ENCODE assay signal across 8 cellular contexts in genomic region chr7:43869898-43870240, GRCh38. TPM values are rescaled to one million over a fixed set of nuclear protein-coding genes. Genes with fewer than 3 reads are reported as not detected.
DNase-seq lines count a peak whose midpoint lies in the region; ATAC-seq and TF ChIP-seq lines count a peak whose summit lies in the region.

No MANE protein-coding gene starts in this region.

- H3K9me3 Mint-ChIP-seq in T-cell, result no peaks in the 10 kb centered on the region
- H3K9me3 Mint-ChIP-seq in natural killer cell treated with Interleukin-12 subunit alpha and Interleukin-12 subunit beta and Interleukin-15 and Interleukin-18, amount 100 ng/mL, for 72 hours, result no peaks in the 10 kb centered on the region

- ATAC-seq in HG03175 (IDR thresholded peaks at IDR 0.05; ENCODE audit: unreplicated experiment) (peak; percentile 17), T-cell (replicated peaks in 1 of 4) (peak in 1 of 4 experiments; percentile 2)
- peak; percentile 58 to 77 for ATAC-seq in natural killer cell treated with Interleukin-12 subunit alpha and Interleukin-12 subunit beta and Interleukin-15 and Interleukin-18, amount 100 ng/mL, for 72 hours

- peaks cover 19% of the 10 kb centered on the region for H3K36me3 Mint-ChIP-seq in T-cell
- peaks cover 10% of the 10 kb centered on the region for H3K36me3 Mint-ChIP-seq in natural killer cell treated with Interleukin-12 subunit alpha and Interleukin-12 subunit beta and Interleukin-15 and Interleukin-18, amount 100 ng/mL, for 72 hours

- peaks cover 22 to 25% (median 22%) of the 10 kb centered on the region in 3 donors for H3K4me1 Mint-ChIP-seq in T-cell
- peaks cover 23 to 27% of the 10 kb centered on the region in 2 donors for H3K4me1 Mint-ChIP-seq in natural killer cell treated with Interleukin-12 subunit alpha and Interleukin-12 subunit beta and Interleukin-15 and Interleukin-18, amount 100 ng/mL, for 72 hours (ENCODE audit: low read depth in 2 of 2)

- TF ChIP-seq POLR2A in erythroblast (IDR thresholded peaks at IDR 0.05; ENCODE audit: low read length), result no peak

- H3K27me3 Mint-ChIP-seq in T-cell, result no peaks in the 10 kb centered on the region
- H3K27me3 Mint-ChIP-seq in natural killer cell treated with Interleukin-12 subunit alpha and Interleukin-12 subunit beta and Interleukin-15 and Interleukin-18, amount 100 ng/mL, for 72 hours, result no peaks in the 10 kb centered on the region

- DNase-seq in SHP77 treated with DMSO at 0.1 percent for 48 hours (lab: John Stamatoyannopoulos, UW) (peak; percentile 19), SHP77 (lab: John Stamatoyannopoulos, UW) (no peak), T-cell (no peak), erythroblast (lab: John Stamatoyannopoulos, UW) (peak; percentile 54 to 62), NCI-H526 (lab: John Stamatoyannopoulos, UW) (no peak), UCSD-AML1 (lab: John Stamatoyannopoulos, UW; ENCODE audit: unreplicated experiment) (no peak)
- peak; percentile 81 for DNase-seq in natural killer cell treated with Interleukin-12 subunit alpha and Interleukin-12 subunit beta and Interleukin-15 and Interleukin-18, amount 100 ng/mL, for 72 hours (ENCODE audit: low spot score)

- peak overlapping the region; percentile 89 to 93 for H3K27ac Mint-ChIP-seq in T-cell
- H3K27ac Mint-ChIP-seq in natural killer cell treated with Interleukin-12 subunit alpha and Interleukin-12 subunit beta and Interleukin-15 and Interleukin-18, amount 100 ng/mL, for 72 hours, result peak overlapping the region; percentile 95 to 99

- POLR2A ChIA-PET in T-cell (lab: Charles Lee), result no interaction called here

- CTCF ChIA-PET in T-cell (lab: Charles Lee), result interaction anchor here in 1 of 2 donors (1.0 to 1.5 kb wide), 3 partner anchors 30 to 287 kb away, joined by 4 to 6 read pairs (median 5); partner anchors contain the start of gene STK17A

- H3K4me3 Mint-ChIP-seq in T-cell, result peak overlapping the region; percentile 90 to 95 (median 92)
- peak overlapping the region; percentile 96 for H3K4me3 Mint-ChIP-seq in natural killer cell treated with Interleukin-12 subunit alpha and Interleukin-12 subunit beta and Interleukin-15 and Interleukin-18, amount 100 ng/mL, for 72 hours

RNA-seq across cellular contexts. Expression of gene MRPS24, which starts 0.6 kb away (rescaled TPM):
- 10 to 100 TPM; 44.6 to 71.6 (median 58.4) TPM for total RNA-seq in T-cell
- total RNA-seq in natural killer cell treated with Interleukin-12 subunit alpha and Interleukin-12 subunit beta and Interleukin-15 and Interleukin-18, amount 100 ng/mL, for 72 hours, result 10 to 100 TPM; 72.6 to 95.3 TPM

RNA-seq across cellular contexts. Expression of gene URGCP, which starts 36.5 kb away (rescaled TPM):
- total RNA-seq in T-cell, result 10 to 100 TPM; 22.3 to 35.2 (median 33.6) TPM
- 10 to 100 TPM; 29.4 TPM for total RNA-seq in natural killer cell treated with Interleukin-12 subunit alpha and Interleukin-12 subunit beta and Interleukin-15 and Interleukin-18, amount 100 ng/mL, for 72 hours

RNA-seq across cellular contexts. Expression of gene UBE2D4, which starts 56.4 kb away (rescaled TPM):
- 10 to 100 TPM in 3 of 5 donors, 1 to 10 TPM in 2; 6.7 to 12.8 (median 10.4) TPM for total RNA-seq in T-cell
- total RNA-seq in natural killer cell treated with Interleukin-12 subunit alpha and Interleukin-12 subunit beta and Interleukin-15 and Interleukin-18, amount 100 ng/mL, for 72 hours, result 10 to 100 TPM; 10.8 to 11.2 TPM

Comparison
In these comparisons a context has a peak if more than half of its experiments do, and no peak if none do; other contexts are left out.
1. DNase-seq: peak in SHP77 treated with DMSO at 0.1 percent for 48 hours (single experiment), erythroblast (2 of 2) and natural killer cell treated with Interleukin-12 subunit alpha and Interleukin-12 subunit beta and Interleukin-15 and Interleukin-18, amount 100 ng/mL, for 72 hours (single experiment); none in SHP77 (0 of 2), T-cell (0 of 34), NCI-H526 (0 of 2) and UCSD-AML1 (single experiment).